Comparison of ENCODE assay signal across 15 cellular contexts in genomic region chr11:71505001-71505400, GRCh38. TPM values are rescaled to one million over a fixed set of nuclear protein-coding genes. Genes with fewer than 3 reads are reported as not detected.
DNase-seq lines count a peak whose midpoint lies in the region; ATAC-seq and TF ChIP-seq lines count a peak whose summit lies in the region.
"Had no signal": no experiment of that assay in that cellular context is flagged by ENCODE, and none has a peak within 500 bp of the region (broad histone marks: within the 10 kb centered on the region; RNA-seq: fewer than 3 reads in every experiment).

No MANE protein-coding gene starts in this region.

- intact Hi-C loops in OCI-LY7 (cut with micrococcal nuclease; ENCODE audit: unreplicated experiment) = no loop called here

- 0 out of 2 replicates have a peak, but pooled peaks cover 1% of the 10 kb centered on the region for H3K36me3 ChIP-seq in OCI-LY7 (ENCODE audit: insufficient read depth, low read length)

- CTCF ChIA-PET in OCI-LY7 (lab: Charles Lee; ENCODE audit: unreplicated experiment) = no interaction called here

- no peaks in the 10 kb centered on the region for H3K9me3 ChIP-seq in OCI-LY7 (ENCODE audit: low read length)
- H3K9me3 ChIP-seq: Caco-2 had no signal

- H3K27ac Mint-ChIP-seq in effector memory CD8-positive, alpha-beta T cell = peak overlapping the region; percentile 17 to 44
- peak overlapping the region; percentile 29 for H3K27ac Mint-ChIP-seq in stimulated activated effector memory CD8-positive, alpha-beta T cell treated with anti-CD3 and anti-CD28 coated beads, Interleukin-12 subunit alpha, Interleukin-12 subunit beta, amount 100 ng/mL, for 72 hours
- H3K27ac Mint-ChIP-seq in immature natural killer cell = no peak overlapping the region

- H3K27ac ChIP-seq in OCI-LY7 (ENCODE audit: low read depth, low read length, poor library complexity, severe bottlenecking) = no peak overlapping the region
- H3K27ac ChIP-seq: C4-2B had no signal

- H3K4me2 ChIP-seq in OCI-LY7 (ENCODE audit: low read length) = no peak overlapping the region

- POLR2A ChIA-PET in OCI-LY7 (lab: Charles Lee) = no interaction called here

- BruUV-seq in OCI-LY7 (replicated peaks; lab: Mats Ljungman, UMichigan) = no TSS peak

- H3K4me3 Mint-ChIP-seq in effector memory CD8-positive, alpha-beta T cell = no peak overlapping the region
- no peak overlapping the region for H3K4me3 Mint-ChIP-seq in stimulated activated effector memory CD8-positive, alpha-beta T cell treated with anti-CD3 and anti-CD28 coated beads, Interleukin-12 subunit alpha, Interleukin-12 subunit beta, amount 100 ng/mL, for 72 hours
- no peak overlapping the region for H3K4me3 Mint-ChIP-seq in immature natural killer cell

- H4K20me1 ChIP-seq in OCI-LY7 (ENCODE audit: insufficient read depth, low read length) = no peaks in the 10 kb centered on the region

- H3K4me1 Mint-ChIP-seq in effector memory CD8-positive, alpha-beta T cell (ENCODE audit: low read depth in 2 of 2) = no peaks in the 10 kb centered on the region
- H3K4me1 Mint-ChIP-seq in stimulated activated effector memory CD8-positive, alpha-beta T cell treated with anti-CD3 and anti-CD28 coated beads, Interleukin-12 subunit alpha, Interleukin-12 subunit beta, amount 100 ng/mL, for 72 hours = no peaks in the 10 kb centered on the region
- no peaks in the 10 kb centered on the region for H3K4me1 Mint-ChIP-seq in immature natural killer cell

- no peak overlapping the region for H3K4me3 ChIP-seq in OCI-LY7 (ENCODE audit: low read depth, low read length, poor library complexity, severe bottlenecking)

- TF ChIP-seq CTCF in OCI-LY7 (conservative IDR thresholded peaks at IDR 0.05; ENCODE audit: low read length) = no peak

- H2AFZ ChIP-seq in OCI-LY7 (ENCODE audit: low read length) = no peak overlapping the region

- H3K27me3 Mint-ChIP-seq in effector memory CD8-positive, alpha-beta T cell = no peaks in the 10 kb centered on the region
- peaks cover 0 to 4% (median 0%) of the 10 kb centered on the region in 3 donors for H3K27me3 Mint-ChIP-seq in immature natural killer cell (ENCODE audit: low read depth in 3 of 3)

- DNase-seq in NCI-H1092 (lab: John Stamatoyannopoulos, UW) (peak; percentile 18), NCI-H345 (lab: John Stamatoyannopoulos, UW) (peak; percentile 56), OCI-LY7 (ENCODE audit: low spot score) (no peak), immature natural killer cell (no peak)
- no peak for DNase-seq in effector memory CD8-positive, alpha-beta T cell
- DNase-seq in stimulated activated effector memory CD8-positive, alpha-beta T cell treated with anti-CD3 and anti-CD28 coated beads, Interleukin-12 subunit alpha, Interleukin-12 subunit beta, amount 100 ng/mL, for 72 hours (ENCODE audit: low spot score in 2 of 2) = no peak
- DNase-seq: HCEC 1CT, NCI-H187 treated with DMSO at 0.1 percent for 48 hours, NCI-H82, SHP77 treated with DMSO at 0.1 percent for 48 hours, T-helper 2 cell had no signal

- no peaks in the 10 kb centered on the region for H3K79me2 ChIP-seq in OCI-LY7 (ENCODE audit: insufficient read depth, low read depth, low read length)

- no peaks in the 10 kb centered on the region for H3K4me1 ChIP-seq in OCI-LY7 (ENCODE audit: insufficient read depth, low read length, poor library complexity, severe bottlenecking)
- H3K4me1 ChIP-seq: Caco-2 had no signal

- no peaks in the 10 kb centered on the region for H3K9me2 ChIP-seq in OCI-LY7 (ENCODE audit: insufficient read depth, low read length)

- ATAC-seq in effector memory CD8-positive, alpha-beta T cell (replicated peaks) = no peak
- no peak for ATAC-seq in stimulated activated effector memory CD8-positive, alpha-beta T cell treated with anti-CD3 and anti-CD28 coated beads, Interleukin-12 subunit alpha, Interleukin-12 subunit beta, amount 100 ng/mL, for 72 hours
- ATAC-seq in GM21367 (IDR thresholded peaks at IDR 0.05; ENCODE audit: unreplicated experiment) = no peak

- H3K36me3 Mint-ChIP-seq in effector memory CD8-positive, alpha-beta T cell (ENCODE audit: insufficient read depth) = peaks cover 10% of the 10 kb centered on the region
- H3K36me3 Mint-ChIP-seq in stimulated activated effector memory CD8-positive, alpha-beta T cell treated with anti-CD3 and anti-CD28 coated beads, Interleukin-12 subunit alpha, Interleukin-12 subunit beta, amount 100 ng/mL, for 72 hours = peaks cover 30% of the 10 kb centered on the region
- H3K36me3 Mint-ChIP-seq in immature natural killer cell = peaks cover 42 to 53% (median 49%) of the 10 kb centered on the region in 3 donors

- H3K9me3 Mint-ChIP-seq in effector memory CD8-positive, alpha-beta T cell = peaks cover 9 to 17% of the 10 kb centered on the region in 2 donors
- H3K9me3 Mint-ChIP-seq in stimulated activated effector memory CD8-positive, alpha-beta T cell treated with anti-CD3 and anti-CD28 coated beads, Interleukin-12 subunit alpha, Interleukin-12 subunit beta, amount 100 ng/mL, for 72 hours = peaks cover 19% of the 10 kb centered on the region
- H3K9me3 Mint-ChIP-seq in immature natural killer cell = peaks cover 11 to 20% (median 14%) of the 10 kb centered on the region in 6 donors

RNA-seq across cellular contexts. Expression of gene KRTAP5-7, which starts 22.1 kb away (rescaled TPM):
- not detected in 2 replicates for total RNA-seq in OCI-LY7 (2014; rRNA removed; shearing (Covaris generic))
- not detected in 2 replicates for total RNA-seq in OCI-LY7 (2022)
- polyA plus RNA-seq in immature natural killer cell = not detected
- total RNA-seq: Caco-2 had no signal
- polyA plus RNA-seq: AG04450 had no signal

RNA-seq across cellular contexts. Expression of gene KRTAP5-8, which starts 32.8 kb away (rescaled TPM):
- total RNA-seq in OCI-LY7 (2014; rRNA removed; shearing (Covaris generic)) = not detected in 2 replicates
- total RNA-seq in OCI-LY7 (2022) = not detected in 2 replicates
- not detected for polyA plus RNA-seq in immature natural killer cell
- total RNA-seq: Caco-2 had no signal

RNA-seq across cellular contexts. Expression of gene KRTAP5-9, which starts 43.2 kb away (rescaled TPM):
- total RNA-seq in OCI-LY7 (2014; rRNA removed; shearing (Covaris generic)) = not detected in 2 replicates
- total RNA-seq in OCI-LY7 (2022) = not detected in 2 replicates
- polyA plus RNA-seq in immature natural killer cell = not detected
- total RNA-seq: Caco-2 had no signal
- polyA plus RNA-seq: AG04450 had no signal

RNA-seq across cellular contexts. Expression of gene NADSYN1, which starts 52.0 kb away (rescaled TPM):
- 70.9 and 85.3 TPM in 2 replicates for total RNA-seq in OCI-LY7 (2014; rRNA removed; shearing (Covaris generic))
- total RNA-seq in OCI-LY7 (2022) = 121 and 122 TPM in 2 replicates
- polyA plus RNA-seq in immature natural killer cell = 10 to 100 TPM; 35.1 to 48.0 (median 37.1) TPM

RNA-seq across cellular contexts. Expression of gene DHCR7, which starts 56.8 kb away (rescaled TPM):
- total RNA-seq in OCI-LY7 (2014; rRNA removed; shearing (Covaris generic)) = 25.8 and 33.4 TPM in 2 replicates
- 88.5 and 110 TPM in 2 replicates for total RNA-seq in OCI-LY7 (2022)
- polyA plus RNA-seq in immature natural killer cell = 10 to 100 TPM; 10.2 to 15.1 (median 15.0) TPM

Comparison
In these comparisons a context has a peak if more than half of its experiments do, and no peak if none do; other contexts are left out.
1. DNase-seq: peak in NCI-H1092 (single experiment) and NCI-H345 (single experiment); none in effector memory CD8-positive, alpha-beta T cell (0 of 3), stimulated activated effector memory CD8-positive, alpha-beta T cell treated with anti-CD3 and anti-CD28 coated beads, Interleukin-12 subunit alpha, Interleukin-12 subunit beta, amount 100 ng/mL, for 72 hours (0 of 2), OCI-LY7 (single experiment) and immature natural killer cell (0 of 3).
2. H3K27ac Mint-ChIP-seq: peak in effector memory CD8-positive, alpha-beta T cell (2 of 2) and stimulated activated effector memory CD8-positive, alpha-beta T cell treated with anti-CD3 and anti-CD28 coated beads, Interleukin-12 subunit alpha, Interleukin-12 subunit beta, amount 100 ng/mL, for 72 hours (single experiment); none in immature natural killer cell (0 of 6).